Comparison of ENCODE assay signal across 9 cellular contexts in genomic region chr2:10283106-10284062, GRCh38. TPM values are rescaled to one million over a fixed set of nuclear protein-coding genes. Genes with fewer than 3 reads are reported as not detected.
A peak's percentile ranks its signal among the peaks of the same experiment; 100 is the strongest.
DNase-seq lines count a peak whose midpoint lies in the region; ATAC-seq lines count a peak whose summit lies in the region.
"Had no signal": no experiment of that assay in that cellular context is flagged by ENCODE, and none has a peak within 500 bp of the region (broad histone marks: within the 10 kb centered on the region; RNA-seq: fewer than 3 reads in every experiment).

No MANE protein-coding gene starts in this region.

- H3K27ac Mint-ChIP-seq in activated T-helper 1 cell treated with anti-CD3 and anti-CD28 coated beads, Interleukin-12 subunit alpha, Interleukin-12 subunit beta, Interleukin-2, Interleukin-4 antibody, amounts not matched to agents 30 ng/mL and 10 ng/mL and 1 ng/mL, durations not matched to agents 14 hours and 24 hours and 36 hours = no peak overlapping the region

- no peaks in the 10 kb centered on the region for H3K9me3 Mint-ChIP-seq in activated T-helper 1 cell treated with anti-CD3 and anti-CD28 coated beads, Interleukin-12 subunit alpha, Interleukin-12 subunit beta, Interleukin-2, Interleukin-4 antibody, amounts not matched to agents 30 ng/mL and 10 ng/mL and 1 ng/mL, durations not matched to agents 14 hours and 24 hours and 36 hours

- no peak overlapping the region for H2BK120ac ChIP-seq in trophoblast cell (ENCODE audit: insufficient read depth, low read length, poor library complexity)

- H3K27ac ChIP-seq in ectodermal cell (ENCODE audit: insufficient read depth, low read depth, low read length, poor library complexity, severe bottlenecking) (peak overlapping the region; percentile 74), trophoblast cell (ENCODE audit: low read depth, low read length) (no peak overlapping the region)

- H3K9ac ChIP-seq in trophoblast cell (ENCODE audit: low read length) = no peak overlapping the region

- H4K91ac ChIP-seq in trophoblast cell (ENCODE audit: low read depth, low read length) = no peak overlapping the region

- H3K4me2 ChIP-seq in trophoblast cell (ENCODE audit: low read length) = no peak overlapping the region

- H3K9me3 ChIP-seq in ectodermal cell (ENCODE audit: control insufficient read depth, low read length) = no peaks in the 10 kb centered on the region
- H3K9me3 ChIP-seq in trophoblast cell (ENCODE audit: insufficient read depth, low read depth, low read length) = no peaks in the 10 kb centered on the region

- H3K27me3 Mint-ChIP-seq in activated T-helper 1 cell treated with anti-CD3 and anti-CD28 coated beads, Interleukin-12 subunit alpha, Interleukin-12 subunit beta, Interleukin-2, Interleukin-4 antibody, amounts not matched to agents 30 ng/mL and 10 ng/mL and 1 ng/mL, durations not matched to agents 14 hours and 24 hours and 36 hours (ENCODE audit: insufficient read depth) = peaks cover 12% of the 10 kb centered on the region

- no peak overlapping the region for H3K18ac ChIP-seq in trophoblast cell (ENCODE audit: low read length)

- H3K23ac ChIP-seq in trophoblast cell (ENCODE audit: low read length) = no peak overlapping the region

- H2AFZ ChIP-seq in trophoblast cell (ENCODE audit: insufficient read depth, low read length, poor library complexity) = no peak overlapping the region

- H4K8ac ChIP-seq in trophoblast cell (ENCODE audit: low read depth, low read length) = no peak overlapping the region

- H3K4ac ChIP-seq in trophoblast cell (ENCODE audit: low read depth, low read length) = no peak overlapping the region

- ATAC-seq in HG02798 (IDR thresholded peaks at IDR 0.05; ENCODE audit: poor library complexity, unreplicated experiment) = no peak
- no peak for ATAC-seq in GM18858 (IDR thresholded peaks at IDR 0.05; ENCODE audit: unreplicated experiment)
- ATAC-seq in GM21360 (IDR thresholded peaks at IDR 0.05; ENCODE audit: unreplicated experiment) = no peak

- H3K4me1 Mint-ChIP-seq in activated T-helper 1 cell treated with anti-CD3 and anti-CD28 coated beads, Interleukin-12 subunit alpha, Interleukin-12 subunit beta, Interleukin-2, Interleukin-4 antibody, amounts not matched to agents 30 ng/mL and 10 ng/mL and 1 ng/mL, durations not matched to agents 14 hours and 24 hours and 36 hours (ENCODE audit: low read depth) = peaks cover 11% of the 10 kb centered on the region

- DNase-seq in GM04503 (ENCODE audit: low read depth) = peak; percentile 71
- peak; percentile 73 to 87 for DNase-seq in NOMO-1 (lab: John Stamatoyannopoulos, UW; ENCODE audit: unreplicated experiment in 2 of 2)
- DNase-seq in trophoblast cell = peak; percentile 18 to 27
- no peak for DNase-seq in activated T-helper 1 cell treated with anti-CD3 and anti-CD28 coated beads, Interleukin-12 subunit alpha, Interleukin-12 subunit beta, Interleukin-2, Interleukin-4 antibody, amounts not matched to agents 30 ng/mL and 10 ng/mL and 1 ng/mL, durations not matched to agents 14 hours and 24 hours and 36 hours (ENCODE audit: low spot score)
- DNase-seq: SHP77 treated with DMSO at 0.1 percent for 48 hours had no signal

- no peaks in the 10 kb centered on the region for H3K36me3 Mint-ChIP-seq in activated T-helper 1 cell treated with anti-CD3 and anti-CD28 coated beads, Interleukin-12 subunit alpha, Interleukin-12 subunit beta, Interleukin-2, Interleukin-4 antibody, amounts not matched to agents 30 ng/mL and 10 ng/mL and 1 ng/mL, durations not matched to agents 14 hours and 24 hours and 36 hours (ENCODE audit: low read depth)

- H2BK12ac ChIP-seq in trophoblast cell (ENCODE audit: low read length) = no peak overlapping the region

- intact Hi-C loops in activated T-helper 1 cell treated with anti-CD3 and anti-CD28 coated beads, Interleukin-12 subunit alpha, Interleukin-12 subunit beta, Interleukin-2, Interleukin-4 antibody, amounts not matched to agents 30 ng/mL and 10 ng/mL and 1 ng/mL, durations not matched to agents 14 hours and 24 hours and 36 hours (cut with micrococcal nuclease) = no loop called here

- peaks cover 23% of the 10 kb centered on the region for H3K4me1 ChIP-seq in ectodermal cell (ENCODE audit: control insufficient read depth, insufficient read depth, low read length)
- H3K4me1 ChIP-seq in trophoblast cell (ENCODE audit: control insufficient read depth in 1 of 2, insufficient read depth in 2 of 2, low read length in 2 of 2) = peaks cover 11 to 13% of the 10 kb centered on the region in 2 experiments

- H2AK5ac ChIP-seq in trophoblast cell (ENCODE audit: low read length) = no peak overlapping the region

- H2BK5ac ChIP-seq in trophoblast cell (ENCODE audit: low read depth, low read length, poor library complexity) = no peak overlapping the region

- no peak overlapping the region for H3K4me3 Mint-ChIP-seq in activated T-helper 1 cell treated with anti-CD3 and anti-CD28 coated beads, Interleukin-12 subunit alpha, Interleukin-12 subunit beta, Interleukin-2, Interleukin-4 antibody, amounts not matched to agents 30 ng/mL and 10 ng/mL and 1 ng/mL, durations not matched to agents 14 hours and 24 hours and 36 hours

- no peaks in the 10 kb centered on the region for H3K36me3 ChIP-seq in ectodermal cell (ENCODE audit: control insufficient read depth, insufficient read depth, low read length)
- H3K36me3 ChIP-seq in trophoblast cell (ENCODE audit: control insufficient read depth in 1 of 2, insufficient read depth in 2 of 2, low read length in 2 of 2) = no peaks in the 10 kb centered on the region

- no peaks in the 10 kb centered on the region for H3K79me2 ChIP-seq in trophoblast cell (ENCODE audit: control insufficient read depth, insufficient read depth, low read length, poor library complexity)

- no peak overlapping the region for H3K4me3 ChIP-seq in ectodermal cell (ENCODE audit: insufficient read depth, low read depth, low read length)
- H3K4me3 ChIP-seq in trophoblast cell (ENCODE audit: low read depth, low read length) = no peak overlapping the region

- no peaks in the 10 kb centered on the region for H3K79me1 ChIP-seq in trophoblast cell (ENCODE audit: low read length)

- H3K14ac ChIP-seq in trophoblast cell (ENCODE audit: low read length) = no peak overlapping the region

- H3K27me3 ChIP-seq in ectodermal cell (ENCODE audit: control insufficient read depth, insufficient read depth, low read length, poor library complexity, severe bottlenecking) (no peaks in the 10 kb centered on the region), trophoblast cell (ENCODE audit: insufficient read depth, low read length) (no peaks in the 10 kb centered on the region)

- 54 to 61% methylated on average over 16 of the region's 16 CpGs for WGBS in ectodermal cell, 2 experiments
- no CpG with 5 or more reads among the region's 16 CpGs for WGBS in trophoblast cell (ENCODE audit: extremely low coverage, insufficient coverage, insufficient read length)

- H4K12ac ChIP-seq in trophoblast cell (ENCODE audit: low read depth, low read length) = no peak overlapping the region

RNA-seq across cellular contexts. Expression of gene HPCAL1, which starts 19.3 kb away (rescaled TPM):
- 10.8 TPM for polyA plus RNA-seq in ectodermal cell (2013, experiment 1 of 4)
- 8.0 TPM for polyA plus RNA-seq in ectodermal cell (2013, experiment 2 of 4)
- polyA plus RNA-seq in ectodermal cell (2013, experiment 3 of 4) = 9.1 TPM
- 11.0 TPM for polyA plus RNA-seq in ectodermal cell (2013, experiment 4 of 4)
- polyA plus RNA-seq in trophoblast cell (2013) = 124 and 139 TPM in 2 replicates
- total RNA-seq in activated T-helper 1 cell treated with anti-CD3 and anti-CD28 coated beads, Interleukin-12 subunit alpha, Interleukin-12 subunit beta, Interleukin-2, Interleukin-4 antibody, amounts not matched to agents 30 ng/mL and 10 ng/mL and 1 ng/mL, durations not matched to agents 14 hours and 24 hours and 36 hours = 59.6 and 62.4 TPM in 2 replicates
